ENCODE assay signal across 1 cellular context in genomic region chr21:42313501-42313969, GRCh38.
A peak's percentile ranks its signal among the peaks of the same experiment; 100 is the strongest.
TF ChIP-seq lines count a peak whose summit lies in the region.

No MANE protein-coding gene starts in this region.

TF ChIP-seq in HepG2, 621 proteins besides CTCF, POLR2A, EP300 and RAD21 (continued from another document):
- TF ChIP-seq ZNF687 (CRISPR knock-in tag; IDR thresholded peaks at IDR 0.05) (0 out of 2 replicates have a peak, but pooled peaks have one; percentile 5), SP2 (CRISPR knock-in tag; IDR thresholded peaks at IDR 0.05) (no peak)
